ENCODE assay signal across 12 cellular contexts in genomic region chr11:71285111-71285510, GRCh38. TPM values are rescaled to one million over a fixed set of nuclear protein-coding genes. Genes with fewer than 3 reads are reported as not detected.
DNase-seq lines count a peak whose midpoint lies in the region; ATAC-seq and TF ChIP-seq lines count a peak whose summit lies in the region.
"Had no signal": no experiment of that assay in that cellular context is flagged by ENCODE, and none has a peak within 500 bp of the region (broad histone marks: within the 10 kb centered on the region; RNA-seq: fewer than 3 reads in every experiment).

No MANE protein-coding gene starts in this region.

- TF ChIP-seq RAD21 in IMR-90 (IDR thresholded peaks at IDR 0.05; ENCODE audit: low read length): no peak

- peak overlapping the region; percentile 35; the same call in 1 of the 2 replicates for H2AK5ac ChIP-seq in IMR-90 (ENCODE audit: low read depth, low read length)

- in situ Hi-C loops in IMR-90 (cut with MboI; ENCODE audit: low sequenced_read_pairs): no loop called here

- POLR2A ChIA-PET in IMR-90 (lab: Charles Lee; ENCODE audit: unreplicated experiment): no interaction called here

- TF ChIP-seq POLR2A in IMR-90 (IDR thresholded peaks at IDR 0.05; ENCODE audit: low read depth, low read length): no peak
- no peak for TF ChIP-seq POLR2A in prostate gland (IDR thresholded peaks at IDR 0.05)

- peaks cover 3% of the 10 kb centered on the region; the same call in 1 of the 2 replicates for H3K9me1 ChIP-seq in IMR-90 (ENCODE audit: insufficient read depth, low read length)

- DNase-seq in IMR-90: no peak
- no peak for DNase-seq in prostate gland (ENCODE audit: low spot score)
- DNase-seq in OCI-M2 (lab: John Stamatoyannopoulos, UW; ENCODE audit: unreplicated experiment): no peak
- no peak for DNase-seq in NCI-H1930 (lab: John Stamatoyannopoulos, UW)
- DNase-seq in amygdala (lab: John Stamatoyannopoulos, UW): no peak
- DNase-seq: KG1, NCI-H1436 treated with DMSO at 0.1 percent for 48 hours, NCI-H2081, NCI-H774 had no signal

- H2AFZ ChIP-seq in IMR-90 (replicated peaks; ENCODE audit: low read length, poor library complexity): no peak overlapping the region

- no peak overlapping the region for H3K56ac ChIP-seq in IMR-90 (ENCODE audit: extremely low read depth, insufficient read depth, low read length)

- H3K4me2 ChIP-seq in IMR-90 (ENCODE audit: low read depth, low read length): no peak overlapping the region

- H2BK120ac ChIP-seq in IMR-90 (ENCODE audit: low read depth, low read length): no peak overlapping the region

- H2BK20ac ChIP-seq in IMR-90 (ENCODE audit: low read depth, low read length): no peak overlapping the region

- no TSS peak for BruUV-seq in IMR-90 (replicated peaks; lab: Mats Ljungman, UMichigan)

- no peak overlapping the region for H3K4ac ChIP-seq in IMR-90 (ENCODE audit: low read depth, low read length)

- CTCF ChIA-PET in IMR-90 (lab: Yijun Ruan, JAX): no interaction called here

- H3K4me1 ChIP-seq in IMR-90 (ENCODE audit: control insufficient read depth, insufficient read depth, low read length): peaks cover 5% of the 10 kb centered on the region
- peaks cover 9 to 17% of the 10 kb centered on the region in 2 donors for H3K4me1 ChIP-seq in esophagus (ENCODE audit: control insufficient read depth in 2 of 2, insufficient read depth in 2 of 2, low read length in 1 of 2)
- H3K4me1 ChIP-seq in prostate gland (replicated peaks): peaks cover 8% of the 10 kb centered on the region

- H3K9me3 ChIP-seq in IMR-90 (ENCODE audit: control insufficient read depth, insufficient read depth, low read length): peaks cover 2% of the 10 kb centered on the region; the same call in 1 of the 2 replicates
- no peaks in the 10 kb centered on the region for H3K9me3 ChIP-seq in esophagus (ENCODE audit: control insufficient read depth in 2 of 2, insufficient read depth in 1 of 2, low read depth in 1 of 2, low read length in 1 of 2)
- H3K9me3 ChIP-seq in prostate gland: no peaks in the 10 kb centered on the region

- no peak overlapping the region for H4K91ac ChIP-seq in IMR-90 (ENCODE audit: insufficient read depth, low read depth, low read length)

- no peak overlapping the region for H2AK9ac ChIP-seq in IMR-90 (replicated peaks; ENCODE audit: low read depth, low read length, poor library complexity)

- H3K27me3 ChIP-seq in IMR-90 (ENCODE audit: control insufficient read depth, insufficient read depth, low read length) (peaks cover 8% of the 10 kb centered on the region; the same call in 1 of the 2 replicates), esophagus (ENCODE audit: control insufficient read depth in 1 of 2, insufficient read depth in 2 of 2, low read length in 2 of 2) (no peaks in the 10 kb centered on the region), prostate gland (replicated peaks; ENCODE audit: insufficient read depth) (no peaks in the 10 kb centered on the region)

- H3K18ac ChIP-seq in IMR-90 (ENCODE audit: low read depth, low read length): no peak overlapping the region

- H4K20me1 ChIP-seq in IMR-90 (ENCODE audit: insufficient read depth, low read length): peaks cover 9% of the 10 kb centered on the region; the same call in 1 of the 2 replicates

- H2BK15ac ChIP-seq in IMR-90 (ENCODE audit: low read depth, low read length): no peak overlapping the region; the same call in 2 of the 3 replicates

- intact Hi-C loops in IMR-90 (cut with micrococcal nuclease): loop anchor here (5.0 kb wide), 1 partner anchor 52 kb away; no protein-coding TSS in a partner anchor
- intact Hi-C loops in prostate gland (cut with DNase I): no loop called here

- H3K79me1 ChIP-seq in IMR-90 (ENCODE audit: low read depth in 1 of 2, low read length in 2 of 2): no peaks in the 10 kb centered on the region

- H3K27ac ChIP-seq in 22Rv1 (peak overlapping the region; percentile 88), IMR-90 (ENCODE audit: insufficient read depth, low read length) (no peak overlapping the region), esophagus (ENCODE audit: low read depth in 2 of 2, low read length in 1 of 2) (no peak overlapping the region), prostate gland (peak overlapping the region; percentile 67 to 78)

- no peak overlapping the region for H4K5ac ChIP-seq in IMR-90 (ENCODE audit: low read depth, low read length)

- H4K8ac ChIP-seq in IMR-90 (ENCODE audit: low read depth in 2 of 2, low read length in 2 of 2): no peak overlapping the region

- dilution Hi-C loops in IMR-90 (cut with HindIII; ENCODE audit: low sequenced_read_pairs, unreplicated experiment): no loop called here

- 87% methylated on average over 6 of the region's 14 CpGs; no CpG with 5 or more reads in 1 of the 2 experiments for WGBS in IMR-90 (ENCODE audit: extremely low coverage in 2 of 2, insufficient read length in 1 of 2), 2 experiments
- 86 to 88% methylated on average over 14 of the region's 14 CpGs for WGBS in esophagus, 2 donors
- 70% methylated on average over 14 of the region's 14 CpGs for WGBS in prostate gland

- H2BK5ac ChIP-seq in IMR-90 (ENCODE audit: low read depth, low read length, poor library complexity, severe bottlenecking): no peak overlapping the region

- H3K14ac ChIP-seq in IMR-90 (replicated peaks; ENCODE audit: low read depth, low read length): no peak overlapping the region

- H3K23ac ChIP-seq in IMR-90 (ENCODE audit: low read depth, low read length): no peak overlapping the region

- TF ChIP-seq CTCF in 22Rv1 (IDR thresholded peaks at IDR 0.05) (no peak), IMR-90 (conservative IDR thresholded peaks at IDR 0.05; ENCODE audit: low read depth, low read length) (no peak), prostate gland (IDR thresholded peaks at IDR 0.05) (no peak)

- H3K4me3 ChIP-seq in IMR-90 (ENCODE audit: insufficient read depth, low read depth, low read length) (no peak overlapping the region), esophagus (ENCODE audit: low read depth in 1 of 2, low read length in 2 of 2) (peak overlapping the region; percentile 2 to 62), prostate gland (peak overlapping the region in 1 of 2 donors; percentile 42)

- H3K36me3 ChIP-seq in IMR-90 (ENCODE audit: control insufficient read depth, insufficient read depth, low read length) (no peaks in the 10 kb centered on the region), esophagus (ENCODE audit: control insufficient read depth in 2 of 2, insufficient read depth in 2 of 2, low read length in 1 of 2) (no peaks in the 10 kb centered on the region), prostate gland (no peaks in the 10 kb centered on the region)

- no peak overlapping the region for H3K9ac ChIP-seq in IMR-90 (ENCODE audit: low read depth, low read length)

- ATAC-seq in IMR-90 (ENCODE audit: low read depth): no peak

TF ChIP-seq in IMR-90, 13 proteins besides CTCF, POLR2A, EP300 and RAD21:
- TF ChIP-seq CEBPB (IDR thresholded peaks at IDR 0.05; ENCODE audit: low read depth, low read length) (no peak), RFX5 (IDR thresholded peaks at IDR 0.05; ENCODE audit: low read depth, low read length) (no peak), MAZ (IDR thresholded peaks at IDR 0.05; ENCODE audit: borderline replicate concordance, low read depth, low read length) (no peak), MAFK (IDR thresholded peaks at IDR 0.05; ENCODE audit: low read depth, low read length) (no peak), FOS (IDR thresholded peaks at IDR 0.05; ENCODE audit: low read depth, low read length) (no peak), BHLHE40 (IDR thresholded peaks at IDR 0.05; ENCODE audit: low read depth, low read length) (no peak), CHD1 (IDR thresholded peaks at IDR 0.05; ENCODE audit: low read depth, low read length) (no peak), NFE2L2 (IDR thresholded peaks at IDR 0.05; ENCODE audit: low read depth, low read length) (no peak), MXI1 (IDR thresholded peaks at IDR 0.05; ENCODE audit: borderline replicate concordance, low read depth, low read length) (no peak), RCOR1 (IDR thresholded peaks at IDR 0.05; ENCODE audit: insufficient replicate concordance, low read length) (no peak)
- TF ChIP-seq, protein P1, sequence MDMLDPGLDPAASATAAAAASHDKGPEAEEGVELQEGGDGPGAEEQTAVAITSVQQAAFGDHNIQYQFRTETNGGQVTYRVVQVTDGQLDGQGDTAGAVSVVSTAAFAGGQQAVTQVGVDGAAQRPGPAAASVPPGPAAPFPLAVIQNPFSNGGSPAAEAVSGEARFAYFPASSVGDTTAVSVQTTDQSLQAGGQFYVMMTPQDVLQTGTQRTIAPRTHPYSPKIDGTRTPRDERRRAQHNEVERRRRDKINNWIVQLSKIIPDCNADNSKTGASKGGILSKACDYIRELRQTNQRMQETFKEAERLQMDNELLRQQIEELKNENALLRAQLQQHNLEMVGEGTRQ (IDR thresholded peaks at IDR 0.05; ENCODE audit: low read depth, low read length): no peak
- TF ChIP-seq, protein P2, sequence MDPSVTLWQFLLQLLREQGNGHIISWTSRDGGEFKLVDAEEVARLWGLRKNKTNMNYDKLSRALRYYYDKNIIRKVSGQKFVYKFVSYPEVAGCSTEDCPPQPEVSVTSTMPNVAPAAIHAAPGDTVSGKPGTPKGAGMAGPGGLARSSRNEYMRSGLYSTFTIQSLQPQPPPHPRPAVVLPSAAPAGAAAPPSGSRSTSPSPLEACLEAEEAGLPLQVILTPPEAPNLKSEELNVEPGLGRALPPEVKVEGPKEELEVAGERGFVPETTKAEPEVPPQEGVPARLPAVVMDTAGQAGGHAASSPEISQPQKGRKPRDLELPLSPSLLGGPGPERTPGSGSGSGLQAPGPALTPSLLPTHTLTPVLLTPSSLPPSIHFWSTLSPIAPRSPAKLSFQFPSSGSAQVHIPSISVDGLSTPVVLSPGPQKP (IDR thresholded peaks at IDR 0.05; ENCODE audit: borderline replicate concordance, low read depth, low read length): no peak
TF ChIP-seq in IMR-90: peak in this region for 0.

RNA-seq across cellular contexts. Expression of gene SHANK2, which starts 32.7 kb away (rescaled TPM):
- total RNA-seq in IMR-90 (2012; rRNA removed) (0.83 and 1.6 TPM in 2 replicates), prostate gland (10 to 100 TPM; 43.5 to 46.4 TPM)
- polyA plus RNA-seq in IMR-90 (2012; rRNA removed) (2.2 and 2.8 TPM in 2 replicates), esophagus (1 to 10 TPM in 1 of 2 donors, under 1 TPM in 1; 0.84 to 4.4 TPM)
- polyA plus RNA-seq in IMR-90 (2012; cell fraction: cytosol; rRNA removed): 0.53 and 1.1 TPM in 2 replicates
- 7.0 and 7.7 TPM in 2 replicates for polyA plus RNA-seq in IMR-90 (2012; cell fraction: nucleus; rRNA removed; ENCODE audit: low replicate concordance)
- polyA plus RNA-seq: CD14-positive monocyte had no signal

Comparison
In these comparisons a context has a peak if more than half of its experiments do, and no peak if none do; other contexts are left out.
1. H3K27ac ChIP-seq: peak in 22Rv1 (single experiment) and prostate gland (2 of 2); none in IMR-90 (single experiment) and esophagus (0 of 2).
2. RNA of gene SHANK2, which starts 32.7 kb away (total RNA-seq): 43.5 to 46.4 TPM in prostate gland; 0.83 to 1.6 TPM in IMR-90; every median in the first group is over 10 times any median in the second.